Comparison of ENCODE assay signal across 1 cellular context in the genomic region with DNA sequence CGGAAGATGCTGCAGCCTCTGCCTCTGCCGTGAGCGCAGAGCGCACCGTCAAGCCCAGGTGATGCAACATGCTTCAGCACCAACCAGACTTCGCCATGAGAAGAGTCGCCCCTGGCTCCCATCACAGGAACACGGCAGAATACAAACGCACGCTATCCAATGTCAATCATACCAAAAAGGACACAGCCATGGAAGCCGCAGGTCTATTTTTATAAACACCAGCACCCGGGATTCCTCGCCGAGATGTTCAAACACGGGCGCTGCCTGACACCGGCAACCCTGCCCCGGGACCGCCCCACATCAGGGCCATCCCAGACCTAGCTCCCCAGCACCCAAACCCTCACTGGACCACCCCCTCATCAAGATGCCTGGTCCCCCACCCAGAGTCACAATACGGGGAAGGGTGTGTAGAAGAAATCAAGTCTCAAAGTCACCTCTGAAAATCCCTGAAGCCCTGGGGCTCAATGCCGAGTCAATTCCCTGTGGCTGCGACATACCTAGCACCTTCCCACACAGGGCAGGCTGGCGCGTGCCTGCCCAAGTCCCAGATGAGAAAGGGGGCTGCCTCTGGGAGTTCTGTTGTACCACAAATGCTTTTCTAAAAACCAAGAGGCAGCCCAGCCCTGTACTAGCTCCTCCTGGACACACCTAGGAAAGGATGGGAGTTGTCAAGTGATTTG.
TF ChIP-seq lines count a peak whose summit lies in the region.

No MANE protein-coding gene starts in this region.

TF ChIP-seq in HCT116, 20 proteins besides CTCF, POLR2A, EP300 and RAD21 (continued from another document):
- TF ChIP-seq, protein P1, sequence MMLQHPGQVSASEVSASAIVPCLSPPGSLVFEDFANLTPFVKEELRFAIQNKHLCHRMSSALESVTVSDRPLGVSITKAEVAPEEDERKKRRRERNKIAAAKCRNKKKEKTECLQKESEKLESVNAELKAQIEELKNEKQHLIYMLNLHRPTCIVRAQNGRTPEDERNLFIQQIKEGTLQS (IDR thresholded peaks at IDR 0.05), result no peak
- TF ChIP-seq CBX3 (IDR thresholded peaks at IDR 0.05; ENCODE audit: low read depth) (no peak), SIN3A (IDR thresholded peaks at IDR 0.05; ENCODE audit: low read depth) (no peak), YY1 (IDR thresholded peaks at IDR 0.05; ENCODE audit: extremely low read depth, insufficient replicate concordance, low read depth, low read length) (no peak), SP1 (IDR thresholded peaks at IDR 0.05; ENCODE audit: low read depth) (no peak), ZNF274 (IDR thresholded peaks at IDR 0.05; ENCODE audit: low read depth, low read length) (no peak)
